ENCODE assay signal across 8 cellular contexts in the genomic region with DNA sequence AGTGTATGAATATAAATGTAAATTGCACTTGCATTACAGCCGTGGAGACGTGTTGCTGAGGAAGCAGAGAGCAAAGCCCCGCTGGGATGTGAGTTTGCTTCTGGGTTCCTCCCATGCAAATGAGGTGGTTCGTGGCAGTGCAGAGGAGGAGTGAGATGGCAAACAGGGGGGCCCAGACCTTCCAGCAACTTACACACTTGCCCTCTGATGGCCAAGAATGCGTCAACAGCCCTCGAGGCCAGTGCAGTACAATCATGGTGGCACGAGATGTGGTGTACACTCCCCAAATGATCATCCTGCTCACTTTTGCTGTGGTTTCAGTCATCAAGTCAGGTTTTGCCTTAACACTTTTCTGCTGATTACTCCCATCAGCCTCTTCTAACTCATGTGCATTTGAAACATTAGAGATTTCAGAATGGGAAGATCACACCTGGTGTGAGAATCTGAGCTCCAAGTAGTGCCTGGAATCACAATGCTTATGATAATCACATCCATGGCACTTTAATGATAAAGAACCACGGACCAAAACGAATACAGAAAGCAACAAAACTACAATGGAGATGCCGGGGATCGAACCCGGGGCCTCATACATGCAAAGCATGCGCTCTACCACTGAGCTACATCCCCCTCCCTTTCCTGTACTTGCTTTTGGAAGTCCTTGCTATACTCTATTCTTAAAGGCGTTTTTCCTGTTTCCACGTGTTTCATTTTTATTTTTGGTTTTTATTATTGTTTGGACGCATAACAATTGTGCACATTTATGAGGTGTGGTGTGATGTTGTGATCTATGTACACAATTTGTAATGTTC. TPM values are rescaled to one million over a fixed set of nuclear protein-coding genes. Genes with fewer than 3 reads are reported as not detected.
DNase-seq lines count a peak whose midpoint lies in the region; ATAC-seq and TF ChIP-seq lines count a peak whose summit lies in the region.

No MANE protein-coding gene starts in this region.

- intact Hi-C loops in naive thymus-derived CD4-positive, alpha-beta T cell (cut with micrococcal nuclease) = loop anchor here in 1 of 2 donors (5.0 kb wide), 1 partner anchor 354 kb away; the partner anchor contains the start of gene NCOR2

- H3K36me3 ChIP-seq in endodermal cell (ENCODE audit: control insufficient read depth, insufficient read depth, low read length) = no peaks in the 10 kb centered on the region
- no peaks in the 10 kb centered on the region for H3K36me3 ChIP-seq in naive thymus-derived CD4-positive, alpha-beta T cell (ENCODE audit: control insufficient read depth in 2 of 3, insufficient read depth in 3 of 3, low read length in 3 of 3)
- no peaks in the 10 kb centered on the region for H3K36me3 ChIP-seq in thymus (ENCODE audit: control insufficient read depth, insufficient read depth)

- H3K4me3 ChIP-seq in AG04450 (ENCODE audit: low read depth, low read length) = peak overlapping the region; percentile 45
- H3K4me3 ChIP-seq in endodermal cell (ENCODE audit: low read length) = peak overlapping the region; percentile 78
- peak overlapping the region; percentile 54 for H3K4me3 ChIP-seq in naive thymus-derived CD4-positive, alpha-beta T cell (ENCODE audit: low read length)
- no peak overlapping the region for H3K4me3 ChIP-seq in thymus (ENCODE audit: low read length)

- DNase-seq in AG04450 (ENCODE audit: low read depth, low spot score) (no peak), endodermal cell (peak; percentile 91), GOT3 (lab: John Stamatoyannopoulos, UW) (no peak)
- DNase-seq in activated CD4-positive, alpha-beta T cell treated with anti-CD3 and anti-CD28 coated beads, Interleukin-2, amount 50 U/mL, for 1 hour = peak; percentile 55
- peak in 8 of 9 donors; percentile 66 to 79 (median 74) for DNase-seq in naive thymus-derived CD4-positive, alpha-beta T cell

- H3K27ac Mint-ChIP-seq in endodermal cell = peak overlapping the region; percentile 89
- H3K27ac Mint-ChIP-seq in naive thymus-derived CD4-positive, alpha-beta T cell = peak overlapping the region; percentile 88 to 100 (median 98)

- WGBS in endodermal cell (ENCODE audit: insufficient coverage in 1 of 2, insufficient read length in 1 of 2), 2 experiments = 20 to 31% methylated on average over 11 to 14 of the region's 16 CpGs
- WGBS in thymus = 6% methylated on average over 16 of the region's 16 CpGs

- peaks cover 48% of the 10 kb centered on the region for H3K4me1 Mint-ChIP-seq in endodermal cell
- peaks cover 43 to 74% (median 64%) of the 10 kb centered on the region in 7 donors for H3K4me1 Mint-ChIP-seq in naive thymus-derived CD4-positive, alpha-beta T cell

- H3K4me3 Mint-ChIP-seq in endodermal cell = peak overlapping the region; percentile 59
- peak overlapping the region; percentile 72 to 100 (median 85) for H3K4me3 Mint-ChIP-seq in naive thymus-derived CD4-positive, alpha-beta T cell

- POLR2A ChIA-PET in AG04450 (lab: Yijun Ruan, JAX) = interaction anchor here (1.2 kb wide), 2 partner anchors 12 to 19 kb away, joined by 5 to 6 read pairs; no protein-coding TSS in a partner anchor
- POLR2A ChIA-PET in naive thymus-derived CD4-positive, alpha-beta T cell (lab: Charles Lee) = interaction anchor here (1.1 to 17.1 kb wide), 5 partner anchors 8 to 72 kb away, joined by 7 to 764 read pairs (median 13); partner anchors contain the start of genes BRI3BP and UBC

- H3K9me3 ChIP-seq in AG04450 (ENCODE audit: control insufficient read depth, insufficient read depth, low read length) = no peaks in the 10 kb centered on the region
- H3K9me3 ChIP-seq in endodermal cell (ENCODE audit: control insufficient read depth, low read length) = no peaks in the 10 kb centered on the region
- H3K9me3 ChIP-seq in naive thymus-derived CD4-positive, alpha-beta T cell (ENCODE audit: control insufficient read depth in 2 of 3, low read length in 3 of 3) = no peaks in the 10 kb centered on the region
- no peaks in the 10 kb centered on the region for H3K9me3 ChIP-seq in thymus (ENCODE audit: control insufficient read depth)

- H3K27ac ChIP-seq in AG04450 (ENCODE audit: low read depth, low read length) (no peak overlapping the region), endodermal cell (ENCODE audit: low read depth, low read length) (peak overlapping the region; percentile 76), thymus (ENCODE audit: low read depth) (peak overlapping the region; percentile 88)
- peak overlapping the region; percentile 52 for H3K27ac ChIP-seq in naive thymus-derived CD4-positive, alpha-beta T cell (ENCODE audit: low read depth, low read length)

- H3K27me3 Mint-ChIP-seq in endodermal cell (ENCODE audit: insufficient read depth) = no peaks in the 10 kb centered on the region
- peaks cover 0 to 3% (median 0%) of the 10 kb centered on the region in 5 donors for H3K27me3 Mint-ChIP-seq in naive thymus-derived CD4-positive, alpha-beta T cell

- CTCF ChIA-PET in AG04450 (lab: Charles Lee) = interaction anchor here (1.4 to 2.6 kb wide), 2 partner anchors 15 to 19 kb away, joined by 5 to 19 read pairs; no protein-coding TSS in a partner anchor
- CTCF ChIA-PET in naive thymus-derived CD4-positive, alpha-beta T cell (lab: Charles Lee) = interaction anchor here (0.8 to 12.4 kb wide), 2 partner anchors 15 to 19 kb away, joined by 3 to 205 read pairs; no protein-coding TSS in a partner anchor

- H3K36me3 Mint-ChIP-seq in endodermal cell (ENCODE audit: low read depth) = no peaks in the 10 kb centered on the region
- peaks cover 0 to 2% (median 0%) of the 10 kb centered on the region in 5 donors for H3K36me3 Mint-ChIP-seq in naive thymus-derived CD4-positive, alpha-beta T cell

- no peak overlapping the region for H3K9ac ChIP-seq in endodermal cell (ENCODE audit: extremely low read depth, low read length, poor library complexity, severe bottlenecking)

- H3K9me3 Mint-ChIP-seq in endodermal cell = no peaks in the 10 kb centered on the region
- peaks cover 0 to 8% (median 0%) of the 10 kb centered on the region in 11 donors for H3K9me3 Mint-ChIP-seq in naive thymus-derived CD4-positive, alpha-beta T cell

- no peaks in the 10 kb centered on the region for H3K27me3 ChIP-seq in AG04450 (ENCODE audit: control insufficient read depth, insufficient read depth, low read length)
- H3K27me3 ChIP-seq in endodermal cell (ENCODE audit: control insufficient read depth, insufficient read depth, low read length, poor library complexity, severe bottlenecking) = no peaks in the 10 kb centered on the region
- no peaks in the 10 kb centered on the region for H3K27me3 ChIP-seq in naive thymus-derived CD4-positive, alpha-beta T cell (ENCODE audit: control insufficient read depth in 2 of 2, insufficient read depth in 2 of 2, low read length in 2 of 2)
- no peaks in the 10 kb centered on the region for H3K27me3 ChIP-seq in thymus (ENCODE audit: control insufficient read depth, insufficient read depth)

- H3K4me1 ChIP-seq in endodermal cell (ENCODE audit: control insufficient read depth, insufficient read depth, low read length) = peaks cover 13% of the 10 kb centered on the region
- peaks cover 53 to 56% of the 10 kb centered on the region in 2 donors for H3K4me1 ChIP-seq in naive thymus-derived CD4-positive, alpha-beta T cell (ENCODE audit: control insufficient read depth in 2 of 2, insufficient read depth in 2 of 2, low read length in 2 of 2)
- peaks cover 22% of the 10 kb centered on the region for H3K4me1 ChIP-seq in thymus (ENCODE audit: control insufficient read depth, insufficient read depth, low read length)

- no peak for TF ChIP-seq CTCF in AG04450 (IDR thresholded peaks at IDR 0.05; ENCODE audit: low read depth, low read length)
- no peak for TF ChIP-seq CTCF in endodermal cell (conservative IDR thresholded peaks at IDR 0.05)

- ATAC-seq in GM19351 (IDR thresholded peaks at IDR 0.05; ENCODE audit: unreplicated experiment) (peak; percentile 48), HG03457 (IDR thresholded peaks at IDR 0.05; ENCODE audit: unreplicated experiment) (peak; percentile 39)
- peak; percentile 36 for ATAC-seq in naive thymus-derived CD4-positive, alpha-beta T cell

RNA-seq across cellular contexts. Expression of gene UBC, which starts 7.0 kb away (rescaled TPM):
- 1,376 and 1,684 TPM in 2 replicates for polyA plus RNA-seq in AG04450 (2011; rRNA removed)
- 815 and 985 TPM in 2 replicates for polyA minus RNA-seq in AG04450 (2011; rRNA and poly(A)+ RNA removed)
- total RNA-seq in endodermal cell = 100 to 1,000 TPM; 580 to 625 TPM
- polyA plus RNA-seq in endodermal cell (2013, experiment 1 of 2) = 856 TPM
- polyA plus RNA-seq in endodermal cell (2013, experiment 2 of 2) = 866 TPM
- 1,000 to 10,000 TPM in 1 of 5 experiments, 100 to 1,000 TPM in 4; 753 to 1,510 (median 913) TPM for total RNA-seq in naive thymus-derived CD4-positive, alpha-beta T cell
- 1,000 to 10,000 TPM; 1,135 to 1,865 TPM for polyA plus RNA-seq in naive thymus-derived CD4-positive, alpha-beta T cell
- 1,037 TPM for polyA plus RNA-seq in thymus

RNA-seq across cellular contexts. Expression of gene SCARB1, which starts 57.7 kb away (rescaled TPM):
- 10.3 and 17.9 TPM in 2 replicates for polyA plus RNA-seq in AG04450 (2011; rRNA removed)
- polyA minus RNA-seq in AG04450 (2011; rRNA and poly(A)+ RNA removed) = 16.4 and 24.0 TPM in 2 replicates
- 10 to 100 TPM; 33.0 to 36.2 TPM for total RNA-seq in endodermal cell
- polyA plus RNA-seq in endodermal cell (2013, experiment 1 of 2) = 26.1 TPM
- 30.2 TPM for polyA plus RNA-seq in endodermal cell (2013, experiment 2 of 2)
- 1 to 10 TPM; 2.5 to 7.1 (median 4.3) TPM for total RNA-seq in naive thymus-derived CD4-positive, alpha-beta T cell
- 1 to 10 TPM; 2.2 to 2.6 TPM for polyA plus RNA-seq in naive thymus-derived CD4-positive, alpha-beta T cell
- 16.7 TPM for polyA plus RNA-seq in thymus

Comparison
In these comparisons a context has a peak if more than half of its experiments do, and no peak if none do; other contexts are left out.
1. DNase-seq: peak in activated CD4-positive, alpha-beta T cell treated with anti-CD3 and anti-CD28 coated beads, Interleukin-2, amount 50 U/mL, for 1 hour (single experiment), endodermal cell (single experiment) and naive thymus-derived CD4-positive, alpha-beta T cell (8 of 9); none in AG04450 (single experiment) and GOT3 (single experiment).
2. Peak in every context shown above with its lines, with median percentiles within 50 percentile points of each other: ATAC-seq.